Comparison of ENCODE assay signal across 28 cellular contexts in the genomic region with DNA sequence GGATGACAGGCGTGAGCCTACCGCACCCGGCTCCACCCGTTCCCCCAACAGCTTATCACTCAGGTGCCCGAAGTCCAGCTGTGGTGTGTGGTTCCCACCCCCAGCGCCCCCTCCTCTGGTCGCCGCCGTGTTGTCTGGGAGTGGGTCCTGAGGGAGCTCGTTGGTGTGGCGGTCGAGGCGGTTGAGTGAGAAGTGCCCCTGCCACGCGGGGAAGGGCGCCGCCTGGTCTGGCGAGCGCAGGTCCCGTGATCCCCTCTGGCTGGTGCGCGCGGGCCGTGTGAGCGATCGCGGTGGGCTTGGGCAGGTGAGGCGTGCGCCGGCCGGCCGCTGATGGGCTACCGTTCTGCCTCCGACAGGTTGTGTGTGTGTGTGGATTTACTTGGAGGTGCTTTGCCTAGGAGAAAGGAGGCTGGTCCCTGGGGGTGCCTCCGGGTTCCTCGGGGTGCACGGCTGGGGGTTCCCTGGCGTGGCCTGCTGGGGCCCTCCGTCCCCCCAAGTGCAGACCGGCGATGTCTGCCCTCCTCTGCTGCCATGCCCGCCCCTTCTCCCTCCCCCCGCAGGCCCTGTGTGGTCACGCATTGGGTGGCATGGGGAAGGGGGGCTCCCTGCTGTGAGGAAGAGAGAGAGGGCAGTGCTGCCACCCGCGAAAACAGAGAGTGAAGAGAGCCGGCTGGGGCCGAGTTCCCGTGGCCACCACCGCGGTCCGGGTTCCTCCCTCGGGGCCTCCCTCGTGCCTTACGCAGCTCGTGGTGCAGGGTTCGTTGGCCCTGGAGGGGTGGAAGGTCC.
"Had no signal": no experiment of that assay in that cellular context is flagged by ENCODE, and none has a peak within 500 bp of the region (broad histone marks: within the 10 kb centered on the region; RNA-seq: fewer than 3 reads in every experiment).

No MANE protein-coding gene starts in this region.

- H3K27ac Mint-ChIP-seq: activated CD4-positive, alpha-beta memory T cell treated with anti-CD3 and anti-CD28 coated beads, Interleukin-2, amount 10 ng/mL, durations not matched to agents 7 days and 5 days; activated CD4-positive, alpha-beta T cell treated with anti-CD3 and anti-CD28 coated beads, Interleukin-2, amount 10 ng/mL, durations not matched to agents 7 days and 5 days; activated naive CD4-positive, alpha-beta T cell treated with anti-CD3 and anti-CD28 coated beads, Interleukin-2, amount 50 U/mL, for 24 hours; activated naive CD8-positive, alpha-beta T cell treated with anti-CD3 and anti-CD28 coated beads, Interleukin-2, amount 50 U/mL, for 24 hours; activated T-cell treated with anti-CD3 and anti-CD28 coated beads, Interleukin-2, amount 50 U/mL, for 24 hours; dendritic cell treated with granulocyte-macrophage colony-stimulating factor and Interleukin-4, amounts not matched to agents 40 ng/mL and 50 ng/mL, for 4 days; endodermal cell; natural killer cell treated with Interleukin-12 subunit alpha and Interleukin-12 subunit beta and Interleukin-15 and Interleukin-18, amount 100 ng/mL, for 72 hours; progenitor cell of endocrine pancreas; type B pancreatic cell; WTC11 had no signal

- H3K27ac ChIP-seq: esophagus muscularis mucosa, foreskin keratinocyte, heart left ventricle, thoracic aorta had no signal

- H3K4me1 ChIP-seq: esophagus muscularis mucosa, foreskin keratinocyte, heart left ventricle had no signal

- DNase-seq: activated CD4-positive, alpha-beta memory T cell treated with anti-CD3 and anti-CD28 coated beads, Interleukin-2, amount 10 ng/mL, durations not matched to agents 7 days and 5 days; activated CD4-positive, alpha-beta T cell treated with anti-CD3 and anti-CD28 coated beads for 1 hour; activated CD4-positive, alpha-beta T cell treated with anti-CD3 and anti-CD28 coated beads, Interleukin-2, amount 10 ng/mL, durations not matched to agents 7 days and 5 days; activated CD8-positive, alpha-beta memory T cell treated with anti-CD3 and anti-CD28 coated beads, Interleukin-2, amount 50 U/mL, for 48 hours; activated naive CD8-positive, alpha-beta T cell treated with anti-CD3 and anti-CD28 coated beads, Interleukin-2, amount 50 U/mL, for 24 hours; activated T-cell treated with anti-CD3 and anti-CD28 coated beads, Interleukin-2, amount 50 U/mL, for 24 hours; endodermal cell; foreskin keratinocyte; kidney glomerular epithelial cell; mesendoderm; stimulated activated CD4-positive, alpha-beta T cell treated with anti-CD3 and anti-CD28 coated beads, Interleukin-15, amount 100 ng/mL, for 24 hours; stimulated activated CD4-positive, alpha-beta T cell treated with anti-CD3 and anti-CD28 coated beads, Interleukin-2, amount 100 ng/mL, for 24 hours; stimulated activated naive CD4-positive, alpha-beta T cell treated with Interleukin-2 at 50 U/mL for 16 hours; SW 1271; T-helper 2 cell had no signal

- H3K4me1 Mint-ChIP-seq: activated CD4-positive, alpha-beta memory T cell treated with anti-CD3 and anti-CD28 coated beads, Interleukin-2, amount 10 ng/mL, durations not matched to agents 7 days and 5 days; activated CD4-positive, alpha-beta T cell treated with anti-CD3 and anti-CD28 coated beads, Interleukin-2, amount 10 ng/mL, durations not matched to agents 7 days and 5 days; activated naive CD4-positive, alpha-beta T cell treated with anti-CD3 and anti-CD28 coated beads, Interleukin-2, amount 50 U/mL, for 24 hours; activated naive CD8-positive, alpha-beta T cell treated with anti-CD3 and anti-CD28 coated beads, Interleukin-2, amount 50 U/mL, for 24 hours; central memory CD8-positive, alpha-beta T cell; endodermal cell had no signal

- H3K36me3 Mint-ChIP-seq: type B pancreatic cell had no signal

- ATAC-seq: activated naive CD8-positive, alpha-beta T cell treated with anti-CD3 and anti-CD28 coated beads, Interleukin-2, amount 50 U/mL, for 24 hours; left lobe of liver had no signal

- H3K4me3 ChIP-seq: esophagus muscularis mucosa, heart left ventricle, lung, smooth muscle cell, thoracic aorta had no signal

- H3K4me3 Mint-ChIP-seq: activated CD4-positive, alpha-beta memory T cell treated with anti-CD3 and anti-CD28 coated beads, Interleukin-2, amount 10 ng/mL, durations not matched to agents 7 days and 5 days; activated CD4-positive, alpha-beta T cell treated with anti-CD3 and anti-CD28 coated beads, Interleukin-2, amount 10 ng/mL, durations not matched to agents 7 days and 5 days; activated naive CD4-positive, alpha-beta T cell treated with anti-CD3 and anti-CD28 coated beads, Interleukin-2, amount 50 U/mL, for 24 hours; activated naive CD8-positive, alpha-beta T cell treated with anti-CD3 and anti-CD28 coated beads, Interleukin-2, amount 50 U/mL, for 24 hours; activated T-cell treated with anti-CD3 and anti-CD28 coated beads, Interleukin-2, amount 50 U/mL, for 24 hours; central memory CD8-positive, alpha-beta T cell; dendritic cell treated with granulocyte-macrophage colony-stimulating factor and Interleukin-4, amounts not matched to agents 40 ng/mL and 50 ng/mL, for 4 days; endodermal cell; natural killer cell treated with Interleukin-12 subunit alpha and Interleukin-12 subunit beta and Interleukin-15 and Interleukin-18, amount 100 ng/mL, for 72 hours; type B pancreatic cell; WTC11 had no signal

- H3K36me3 ChIP-seq: esophagus muscularis mucosa, heart left ventricle, thoracic aorta had no signal

- H3K27me3 Mint-ChIP-seq: activated CD4-positive, alpha-beta memory T cell treated with anti-CD3 and anti-CD28 coated beads, Interleukin-2, amount 10 ng/mL, durations not matched to agents 7 days and 5 days; activated CD4-positive, alpha-beta T cell treated with anti-CD3 and anti-CD28 coated beads, Interleukin-2, amount 10 ng/mL, durations not matched to agents 7 days and 5 days; activated naive CD8-positive, alpha-beta T cell treated with anti-CD3 and anti-CD28 coated beads, Interleukin-2, amount 50 U/mL, for 24 hours; activated T-cell treated with anti-CD3 and anti-CD28 coated beads, Interleukin-2, amount 50 U/mL, for 24 hours; central memory CD8-positive, alpha-beta T cell; dendritic cell treated with granulocyte-macrophage colony-stimulating factor and Interleukin-4, amounts not matched to agents 40 ng/mL and 50 ng/mL, for 4 days; natural killer cell treated with Interleukin-12 subunit alpha and Interleukin-12 subunit beta and Interleukin-15 and Interleukin-18, amount 100 ng/mL, for 72 hours; progenitor cell of endocrine pancreas; type B pancreatic cell had no signal

- H3K27me3 ChIP-seq: foreskin keratinocyte had no signal
